8 cellular contexts compared by ENCODE assay signal in genomic region chr19:41945135-41945766, GRCh38. TPM values are rescaled to one million over a fixed set of nuclear protein-coding genes. Genes with fewer than 3 reads are reported as not detected.
DNase-seq lines count a peak whose midpoint lies in the region; ATAC-seq, FAIRE-seq and TF ChIP-seq lines count a peak whose summit lies in the region.

No MANE protein-coding gene starts in this region.

- no peak for FAIRE-seq in RCC 7860 (lab: Jason Lieb, UNC)

- TF ChIP-seq CTCF in mucosa of descending colon (IDR thresholded peaks at IDR 0.05) = no peak

- H3K4me1 ChIP-seq in mucosa of descending colon (ENCODE audit: low read depth) = peaks cover 8% of the 10 kb centered on the region

- H3K36me3 ChIP-seq in mucosa of descending colon (ENCODE audit: low read depth) = no peaks in the 10 kb centered on the region

- ATAC-seq in GM18909 (IDR thresholded peaks at IDR 0.05; ENCODE audit: poor library complexity, unreplicated experiment) (peak; percentile 82), HG03064 (IDR thresholded peaks at IDR 0.05; ENCODE audit: low read depth, unreplicated experiment) (peak; percentile 62), mucosa of descending colon (peak; percentile 88)

- no peak overlapping the region for H3K4me3 ChIP-seq in mucosa of descending colon

- peak; percentile 84 to 88 for DNase-seq in activated CD4-positive, alpha-beta T cell treated with anti-CD3 and anti-CD28 coated beads, Interleukin-2, amount 50 U/mL, for 4 hours
- DNase-seq in mucosa of descending colon (peak; percentile 67 to 86 (median 72)), NCI-H774 (lab: John Stamatoyannopoulos, UW) (no peak), NCI-H1417 treated with DMSO at 0.1 percent for 48 hours (lab: John Stamatoyannopoulos, UW) (no peak), midbrain (lab: John Stamatoyannopoulos, UW) (no peak), RCC 7860 (ENCODE audit: low spot score) (no peak)

- intact Hi-C loops in mucosa of descending colon (cut with DNase I, micrococcal nuclease) = no loop called here

- no peaks in the 10 kb centered on the region for H3K9me3 ChIP-seq in mucosa of descending colon

RNA-seq across cellular contexts. Expression of gene RABAC1, which starts 13.9 kb away (rescaled TPM):
- 100 to 1,000 TPM; 150 to 160 (median 152) TPM for total RNA-seq in mucosa of descending colon

RNA-seq across cellular contexts. Expression of gene ERFL, which starts 17.0 kb away (rescaled TPM):
- total RNA-seq in mucosa of descending colon = 1 to 10 TPM in 1 of 3 donors, under 1 TPM in 2; 0.70 to 1.1 (median 0.98) TPM

RNA-seq across cellular contexts. Expression of gene ATP1A3, which starts 48.8 kb away (rescaled TPM):
- 1 to 10 TPM in 1 of 3 donors, not detected in 2; 8.3 TPM for total RNA-seq in mucosa of descending colon

Comparison
In these comparisons a context has a peak if more than half of its experiments do, and no peak if none do; other contexts are left out.
1. DNase-seq: peak in activated CD4-positive, alpha-beta T cell treated with anti-CD3 and anti-CD28 coated beads, Interleukin-2, amount 50 U/mL, for 4 hours (2 of 2) and mucosa of descending colon (3 of 3); none in NCI-H774 (single experiment), NCI-H1417 treated with DMSO at 0.1 percent for 48 hours (single experiment), midbrain (single experiment) and RCC 7860 (single experiment).
2. Peak in every context shown above with its lines, with median percentiles within 50 percentile points of each other: ATAC-seq.